ENCODE assay signal across 1 cellular context in the genomic region with DNA sequence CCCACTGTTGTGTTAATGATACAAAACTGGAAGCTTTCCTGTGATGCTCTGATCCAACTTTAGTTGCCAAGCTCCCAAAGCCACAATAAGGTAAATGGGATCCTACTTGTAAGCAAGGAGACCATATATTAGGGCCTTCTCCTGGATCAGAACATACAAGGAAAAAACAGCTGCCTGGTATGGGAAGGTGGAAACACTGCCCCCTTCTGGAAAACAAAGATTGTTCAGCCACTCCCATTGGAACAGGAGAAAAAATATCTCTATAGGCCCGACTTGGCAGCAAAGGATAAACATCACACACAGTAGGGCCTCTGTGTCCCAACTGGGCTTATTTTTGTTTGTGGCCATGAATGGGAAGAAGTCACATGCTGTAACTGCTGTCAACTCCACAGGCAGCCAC.
TF ChIP-seq lines count a peak whose summit lies in the region.

No MANE protein-coding gene starts in this region.

TF ChIP-seq in WTC11, 78 proteins besides CTCF, POLR2A, EP300 and RAD21 (continued from another document):
- TF ChIP-seq, protein P1, sequence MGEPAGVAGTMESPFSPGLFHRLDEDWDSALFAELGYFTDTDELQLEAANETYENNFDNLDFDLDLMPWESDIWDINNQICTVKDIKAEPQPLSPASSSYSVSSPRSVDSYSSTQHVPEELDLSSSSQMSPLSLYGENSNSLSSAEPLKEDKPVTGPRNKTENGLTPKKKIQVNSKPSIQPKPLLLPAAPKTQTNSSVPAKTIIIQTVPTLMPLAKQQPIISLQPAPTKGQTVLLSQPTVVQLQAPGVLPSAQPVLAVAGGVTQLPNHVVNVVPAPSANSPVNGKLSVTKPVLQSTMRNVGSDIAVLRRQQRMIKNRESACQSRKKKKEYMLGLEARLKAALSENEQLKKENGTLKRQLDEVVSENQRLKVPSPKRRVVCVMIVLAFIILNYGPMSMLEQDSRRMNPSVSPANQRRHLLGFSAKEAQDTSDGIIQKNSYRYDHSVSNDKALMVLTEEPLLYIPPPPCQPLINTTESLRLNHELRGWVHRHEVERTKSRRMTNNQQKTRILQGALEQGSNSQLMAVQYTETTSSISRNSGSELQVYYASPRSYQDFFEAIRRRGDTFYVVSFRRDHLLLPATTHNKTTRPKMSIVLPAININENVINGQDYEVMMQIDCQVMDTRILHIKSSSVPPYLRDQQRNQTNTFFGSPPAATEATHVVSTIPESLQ (CRISPR knock-in tag; IDR thresholded peaks at IDR 0.05): no peak
- no peak for TF ChIP-seq ZNF121 (CRISPR knock-in tag; IDR thresholded peaks at IDR 0.05)
